Comparison of ENCODE assay signal across 8 cellular contexts in genomic region chr7:142866361-142867096, GRCh38. TPM values are rescaled to one million over a fixed set of nuclear protein-coding genes. Genes with fewer than 3 reads are reported as not detected.
A peak's percentile ranks its signal among the peaks of the same experiment; 100 is the strongest.
DNase-seq lines count a peak whose midpoint lies in the region; ATAC-seq and TF ChIP-seq lines count a peak whose summit lies in the region.

No MANE protein-coding gene starts in this region.

- DNase-seq in AG09309 (ENCODE audit: low read depth) (no peak), SK-MEL-5 (ENCODE audit: low read depth, low spot score) (peak; percentile 71), fibroblast of the aortic adventitia (ENCODE audit: low read depth) (peak; percentile 22), retinal pigment epithelial cell (ENCODE audit: low read depth) (no peak), NOMO-1 (lab: John Stamatoyannopoulos, UW; ENCODE audit: unreplicated experiment in 2 of 2) (no peak)
- DNase-seq in stimulated activated CD4-positive, alpha-beta T cell treated with anti-CD3 and anti-CD28 coated beads, Interleukin-4, amount 100 ng/mL, for 1 hour, result no peak

- TF ChIP-seq CTCF in AG09309 (IDR thresholded peaks at IDR 0.05; ENCODE audit: control insufficient read depth, insufficient read depth, low read depth, low read length, missing control alignments) (peak; percentile 68), fibroblast of the aortic adventitia (IDR thresholded peaks at IDR 0.05; ENCODE audit: insufficient read depth, low read length) (peak; percentile 65), retinal pigment epithelial cell (conservative IDR thresholded peaks at IDR 0.05; ENCODE audit: low read depth, low read length) (peak; percentile 79)

- ATAC-seq in GM19463 (IDR thresholded peaks at IDR 0.05; ENCODE audit: unreplicated experiment) (peak; percentile 42), HG02852 (IDR thresholded peaks at IDR 0.05; ENCODE audit: unreplicated experiment) (no peak)

- H3K4me3 ChIP-seq in AG09309 (ENCODE audit: control insufficient read depth, low read depth, low read length), result no peak overlapping the region
- no peak overlapping the region for H3K4me3 ChIP-seq in fibroblast of the aortic adventitia (ENCODE audit: low read depth, low read length)
- no peak overlapping the region for H3K4me3 ChIP-seq in retinal pigment epithelial cell (ENCODE audit: low read length)

- in situ Hi-C loops in SK-MEL-5 (cut with HindIII; ENCODE audit: low pct_unique_long_range_greater_than_20kb, low sequenced_read_pairs), result no loop called here

RNA-seq across cellular contexts. Expression of gene EPHB6, which starts 11.7 kb away (rescaled TPM):
- total RNA-seq in SK-MEL-5 (2014; rRNA removed; shearing (Covaris generic)), result 0.48 and 0.59 TPM in 2 replicates
- polyA plus RNA-seq in SK-MEL-5 (2015; cell fraction: cytosol; rRNA removed), result 1.4 and 2.9 TPM in 2 replicates
- 2.0 and 11.1 TPM in 2 replicates for polyA plus RNA-seq in SK-MEL-5 (2015; cell fraction: nucleus; rRNA removed)
- 11.0 and 15.2 TPM in 2 replicates for total RNA-seq in fibroblast of the aortic adventitia (ENCODE audit: low replicate concordance)

RNA-seq across cellular contexts. Expression of gene TRPV6, which starts 19.0 kb away (rescaled TPM):
- total RNA-seq in SK-MEL-5 (2014; rRNA removed; shearing (Covaris generic)), result 0.11 TPM in 1 of 2 replicates, not detected in the other
- 0.04 and 0.06 TPM in 2 replicates for polyA plus RNA-seq in SK-MEL-5 (2015; cell fraction: cytosol; rRNA removed)
- polyA plus RNA-seq in SK-MEL-5 (2015; cell fraction: nucleus; rRNA removed), result 2.0 and 3.9 TPM in 2 replicates
- 0.08 TPM in 1 of 2 replicates, not detected in the other for total RNA-seq in fibroblast of the aortic adventitia (ENCODE audit: low replicate concordance)

Comparison
In these comparisons a context has a peak if more than half of its experiments do, and no peak if none do; other contexts are left out.
1. DNase-seq: peak in SK-MEL-5 (single experiment) and fibroblast of the aortic adventitia (single experiment); none in AG09309 (single experiment), retinal pigment epithelial cell (single experiment), NOMO-1 (0 of 2) and stimulated activated CD4-positive, alpha-beta T cell treated with anti-CD3 and anti-CD28 coated beads, Interleukin-4, amount 100 ng/mL, for 1 hour (single experiment).
2. Peak in every context shown above with its lines, with median percentiles within 50 percentile points of each other: CTCF ChIP-seq.